Comparison of ENCODE assay signal across 23 cellular contexts in the genomic region with DNA sequence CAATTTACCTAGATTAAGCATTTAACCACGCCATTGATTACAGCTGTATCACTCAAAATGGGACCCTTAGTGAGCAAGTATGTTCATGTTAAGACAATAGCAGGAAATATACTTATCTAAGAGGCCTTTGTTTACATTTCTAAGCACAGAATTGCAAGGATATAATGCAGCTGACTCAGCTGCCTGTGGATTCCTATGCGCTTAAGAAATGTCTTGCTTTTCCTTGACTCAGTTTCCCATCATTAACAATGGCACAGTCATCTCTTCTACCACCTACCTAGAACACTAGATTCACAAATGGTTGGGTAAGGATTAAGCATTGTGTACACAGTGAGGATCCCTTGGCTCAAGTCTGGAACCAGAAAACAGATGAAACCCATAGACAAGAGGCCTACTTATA.
DNase-seq lines count a peak whose midpoint lies in the region; ATAC-seq and TF ChIP-seq lines count a peak whose summit lies in the region.
"Had no signal": no experiment of that assay in that cellular context is flagged by ENCODE, and none has a peak within 500 bp of the region (broad histone marks: within the 10 kb centered on the region; RNA-seq: fewer than 3 reads in every experiment).

No MANE protein-coding gene starts in this region.

- no peak overlapping the region for H2BK120ac ChIP-seq in mesenchymal stem cell (ENCODE audit: low read depth, low read length)

- no peak overlapping the region for H3K4ac ChIP-seq in mesenchymal stem cell (ENCODE audit: low read depth in 1 of 2, low read length in 2 of 2)

- peaks cover 20% of the 10 kb centered on the region for H3K79me1 ChIP-seq in mesenchymal stem cell (replicated peaks; ENCODE audit: low read length, poor library complexity, severe bottlenecking)

- H3K36me3 Mint-ChIP-seq in activated T-helper 1 cell treated with anti-CD3 and anti-CD28 coated beads, Interleukin-12 subunit alpha, Interleukin-12 subunit beta, Interleukin-2, Interleukin-4 antibody, amounts not matched to agents 30 ng/mL and 10 ng/mL and 1 ng/mL, durations not matched to agents 14 hours and 24 hours and 36 hours (ENCODE audit: low read depth), result no peaks in the 10 kb centered on the region
- H3K36me3 Mint-ChIP-seq: activated naive CD8-positive, alpha-beta T cell; CD14-positive monocyte; natural killer cell treated with Interleukin-12 subunit alpha and Interleukin-12 subunit beta and Interleukin-15 and Interleukin-18, amount 100 ng/mL, for 72 hours; stimulated activated naive B cell treated with anti-CD40 and anti-IgM and Interleukin-4, amounts not matched to agents 10 μg/mL and 1 μg/mL and 100 μg/mL, for 72 hours had no signal

- H2BK5ac ChIP-seq in mesenchymal stem cell (ENCODE audit: low read depth, low read length, poor library complexity, severe bottlenecking), result no peak overlapping the region

- TF ChIP-seq CTCF in RWPE2 (IDR thresholded peaks at IDR 0.05; ENCODE audit: poor library complexity, severe bottlenecking), result no peak

- no peak overlapping the region for H4K91ac ChIP-seq in mesenchymal stem cell (ENCODE audit: low read length)

- H3K14ac ChIP-seq in mesenchymal stem cell (ENCODE audit: low read length in 2 of 2), result no peak overlapping the region

- H3K27me3 ChIP-seq in RWPE2 (ENCODE audit: insufficient read depth, poor library complexity, severe bottlenecking), result no peaks in the 10 kb centered on the region
- H3K27me3 ChIP-seq in mesenchymal stem cell (ENCODE audit: control insufficient read depth in 1 of 2, insufficient read depth in 1 of 2, low read length in 2 of 2), result no peaks in the 10 kb centered on the region
- H3K27me3 ChIP-seq: testis had no signal

- no peak overlapping the region for H3K9ac ChIP-seq in mesenchymal stem cell (ENCODE audit: low read length)

- H3K23ac ChIP-seq in mesenchymal stem cell (ENCODE audit: low read length in 2 of 2), result no peak overlapping the region

- H3K27ac ChIP-seq in RWPE2 (ENCODE audit: poor library complexity, severe bottlenecking), result peak overlapping the region; percentile 88
- H3K27ac ChIP-seq in mesenchymal stem cell (ENCODE audit: low read length, poor library complexity, severe bottlenecking), result peak overlapping the region; percentile 11
- H3K27ac ChIP-seq: testis had no signal

- H3K9me3 Mint-ChIP-seq in activated T-helper 1 cell treated with anti-CD3 and anti-CD28 coated beads, Interleukin-12 subunit alpha, Interleukin-12 subunit beta, Interleukin-2, Interleukin-4 antibody, amounts not matched to agents 30 ng/mL and 10 ng/mL and 1 ng/mL, durations not matched to agents 14 hours and 24 hours and 36 hours, result no peaks in the 10 kb centered on the region
- H3K9me3 Mint-ChIP-seq: central memory CD8-positive, alpha-beta T cell; natural killer cell treated with Interleukin-12 subunit alpha and Interleukin-12 subunit beta and Interleukin-15 and Interleukin-18, amount 100 ng/mL, for 72 hours; stimulated activated naive B cell treated with anti-CD40 and anti-IgM and Interleukin-4, amounts not matched to agents 10 μg/mL and 1 μg/mL and 100 μg/mL, for 72 hours had no signal

- H3K4me3 ChIP-seq in RWPE2 (ENCODE audit: severe bottlenecking) (no peak overlapping the region), mesenchymal stem cell (ENCODE audit: insufficient read depth in 1 of 2, low read depth in 1 of 2, low read length in 2 of 2) (no peak overlapping the region)
- H3K4me3 ChIP-seq: testis had no signal

- H4K8ac ChIP-seq in mesenchymal stem cell (ENCODE audit: low read length), result no peak overlapping the region

- peaks cover 74% of the 10 kb centered on the region for H3K4me1 ChIP-seq in RWPE2 (ENCODE audit: insufficient read depth, poor library complexity, severe bottlenecking)
- H3K4me1 ChIP-seq in mesenchymal stem cell (ENCODE audit: control insufficient read depth, insufficient read depth, low read depth, low read length), result peaks cover 4% of the 10 kb centered on the region
- H3K4me1 ChIP-seq: testis had no signal

- H3K9me3 ChIP-seq in RWPE2 (ENCODE audit: severe bottlenecking), result no peaks in the 10 kb centered on the region
- no peaks in the 10 kb centered on the region for H3K9me3 ChIP-seq in mesenchymal stem cell (ENCODE audit: control insufficient read depth, low read length)
- H3K9me3 ChIP-seq: testis had no signal

- ATAC-seq in RWPE2 (ENCODE audit: low read depth) (peak; percentile 44), sciatic nerve (no peak)
- ATAC-seq: natural killer cell treated with Interleukin-12 subunit alpha and Interleukin-12 subunit beta and Interleukin-15 and Interleukin-18, amount 100 ng/mL, for 72 hours; stimulated activated naive B cell treated with anti-CD40 and anti-IgM and Interleukin-4, amounts not matched to agents 10 μg/mL and 1 μg/mL and 100 μg/mL, for 72 hours had no signal

- peaks cover 6% of the 10 kb centered on the region for H3K4me1 Mint-ChIP-seq in activated T-helper 1 cell treated with anti-CD3 and anti-CD28 coated beads, Interleukin-12 subunit alpha, Interleukin-12 subunit beta, Interleukin-2, Interleukin-4 antibody, amounts not matched to agents 30 ng/mL and 10 ng/mL and 1 ng/mL, durations not matched to agents 14 hours and 24 hours and 36 hours (ENCODE audit: low read depth)
- H3K4me1 Mint-ChIP-seq: CD14-positive monocyte had no signal

- H3K4me3 Mint-ChIP-seq in activated T-helper 1 cell treated with anti-CD3 and anti-CD28 coated beads, Interleukin-12 subunit alpha, Interleukin-12 subunit beta, Interleukin-2, Interleukin-4 antibody, amounts not matched to agents 30 ng/mL and 10 ng/mL and 1 ng/mL, durations not matched to agents 14 hours and 24 hours and 36 hours, result no peak overlapping the region
- H3K4me3 Mint-ChIP-seq: activated naive CD8-positive, alpha-beta T cell; CD14-positive monocyte; central memory CD8-positive, alpha-beta T cell; natural killer cell treated with Interleukin-12 subunit alpha and Interleukin-12 subunit beta and Interleukin-15 and Interleukin-18, amount 100 ng/mL, for 72 hours; stimulated activated naive B cell treated with anti-CD40 and anti-IgM and Interleukin-4, amounts not matched to agents 10 μg/mL and 1 μg/mL and 100 μg/mL, for 72 hours had no signal

- no peak overlapping the region for H2BK12ac ChIP-seq in mesenchymal stem cell (ENCODE audit: low read length in 2 of 2)

- H3K36me3 ChIP-seq in RWPE2 (ENCODE audit: low read depth) (no peaks in the 10 kb centered on the region), mesenchymal stem cell (ENCODE audit: control insufficient read depth in 1 of 2, insufficient read depth in 2 of 2, low read depth in 1 of 2, low read length in 2 of 2) (no peaks in the 10 kb centered on the region)

- no peak overlapping the region for H2AK5ac ChIP-seq in mesenchymal stem cell (ENCODE audit: low read length, severe bottlenecking)

- no peak overlapping the region for H3K18ac ChIP-seq in mesenchymal stem cell (ENCODE audit: low read depth in 1 of 2, low read length in 2 of 2)

- no peak overlapping the region for H2BK15ac ChIP-seq in mesenchymal stem cell (ENCODE audit: low read depth, poor library complexity, severe bottlenecking)

- H2AFZ ChIP-seq in mesenchymal stem cell (ENCODE audit: low read depth, low read length), result no peak overlapping the region

- DNase-seq in ELR (ENCODE audit: low read depth) (peak; percentile 20), RWPE2 (ENCODE audit: low spot score) (no peak), dedifferentiated amniotic fluid mesenchymal stem cell (ENCODE audit: extremely low spot score) (peak; percentile 25), mesenchymal stem cell (peak; percentile 36), NK-92 (lab: John Stamatoyannopoulos, UW; ENCODE audit: unreplicated experiment) (no peak), sciatic nerve (ENCODE audit: low spot score) (no peak)
- DNase-seq in activated T-helper 1 cell treated with anti-CD3 and anti-CD28 coated beads, Interleukin-12 subunit alpha, Interleukin-12 subunit beta, Interleukin-2, Interleukin-4 antibody, amounts not matched to agents 30 ng/mL and 10 ng/mL and 1 ng/mL, durations not matched to agents 14 hours and 24 hours and 36 hours (ENCODE audit: low spot score), result no peak
- DNase-seq in central memory CD4-positive, alpha-beta T cell, result no peak
- DNase-seq: activated CD4-positive, alpha-beta T cell treated with anti-CD3 and anti-CD28 coated beads for 4 hours; DMS 273 treated with DMSO at 0.1 percent for 48 hours; glutamatergic neuron; Karpas-422; midbrain; NCI-H1092; NCI-H2081; posterior cingulate gyrus; stimulated activated CD4-positive, alpha-beta T cell treated with anti-CD3 and anti-CD28 coated beads, Interleukin-1b, Interleukin-23, amount 100 ng/mL, for 48 hours; stimulated activated naive B cell treated with anti-CD40 and anti-IgM and Interleukin-4, amounts not matched to agents 10 μg/mL and 1 μg/mL and 100 μg/mL, for 72 hours; testis had no signal

- no peak overlapping the region for H3K27ac Mint-ChIP-seq in activated T-helper 1 cell treated with anti-CD3 and anti-CD28 coated beads, Interleukin-12 subunit alpha, Interleukin-12 subunit beta, Interleukin-2, Interleukin-4 antibody, amounts not matched to agents 30 ng/mL and 10 ng/mL and 1 ng/mL, durations not matched to agents 14 hours and 24 hours and 36 hours
- H3K27ac Mint-ChIP-seq: activated naive CD8-positive, alpha-beta T cell; CD14-positive monocyte; natural killer cell treated with Interleukin-12 subunit alpha and Interleukin-12 subunit beta and Interleukin-15 and Interleukin-18, amount 100 ng/mL, for 72 hours; stimulated activated naive B cell treated with anti-CD40 and anti-IgM and Interleukin-4, amounts not matched to agents 10 μg/mL and 1 μg/mL and 100 μg/mL, for 72 hours had no signal

- H3K4me2 ChIP-seq in mesenchymal stem cell (ENCODE audit: low read length, poor library complexity, severe bottlenecking), result no peak overlapping the region

- 57% methylated on average over 1 of the region's 2 CpGs for WGBS in mesenchymal stem cell

- peaks cover 11% of the 10 kb centered on the region for H3K27me3 Mint-ChIP-seq in activated T-helper 1 cell treated with anti-CD3 and anti-CD28 coated beads, Interleukin-12 subunit alpha, Interleukin-12 subunit beta, Interleukin-2, Interleukin-4 antibody, amounts not matched to agents 30 ng/mL and 10 ng/mL and 1 ng/mL, durations not matched to agents 14 hours and 24 hours and 36 hours (ENCODE audit: insufficient read depth)
- H3K27me3 Mint-ChIP-seq: activated naive CD8-positive, alpha-beta T cell had no signal

- intact Hi-C loops in activated T-helper 1 cell treated with anti-CD3 and anti-CD28 coated beads, Interleukin-12 subunit alpha, Interleukin-12 subunit beta, Interleukin-2, Interleukin-4 antibody, amounts not matched to agents 30 ng/mL and 10 ng/mL and 1 ng/mL, durations not matched to agents 14 hours and 24 hours and 36 hours (cut with micrococcal nuclease), result no loop called here
- intact Hi-C loops in sciatic nerve (cut with DNase I), result no loop called here

Comparison
In these comparisons a context has a peak if more than half of its experiments do, and no peak if none do; other contexts are left out.
1. DNase-seq: peak in ELR (single experiment), dedifferentiated amniotic fluid mesenchymal stem cell (single experiment) and mesenchymal stem cell (single experiment); none in RWPE2 (single experiment), activated T-helper 1 cell treated with anti-CD3 and anti-CD28 coated beads, Interleukin-12 subunit alpha, Interleukin-12 subunit beta, Interleukin-2, Interleukin-4 antibody, amounts not matched to agents 30 ng/mL and 10 ng/mL and 1 ng/mL, durations not matched to agents 14 hours and 24 hours and 36 hours (single experiment), NK-92 (single experiment), central memory CD4-positive, alpha-beta T cell (single experiment) and sciatic nerve (single experiment).